Comparison of ENCODE assay signal across 13 cellular contexts in the genomic region with DNA sequence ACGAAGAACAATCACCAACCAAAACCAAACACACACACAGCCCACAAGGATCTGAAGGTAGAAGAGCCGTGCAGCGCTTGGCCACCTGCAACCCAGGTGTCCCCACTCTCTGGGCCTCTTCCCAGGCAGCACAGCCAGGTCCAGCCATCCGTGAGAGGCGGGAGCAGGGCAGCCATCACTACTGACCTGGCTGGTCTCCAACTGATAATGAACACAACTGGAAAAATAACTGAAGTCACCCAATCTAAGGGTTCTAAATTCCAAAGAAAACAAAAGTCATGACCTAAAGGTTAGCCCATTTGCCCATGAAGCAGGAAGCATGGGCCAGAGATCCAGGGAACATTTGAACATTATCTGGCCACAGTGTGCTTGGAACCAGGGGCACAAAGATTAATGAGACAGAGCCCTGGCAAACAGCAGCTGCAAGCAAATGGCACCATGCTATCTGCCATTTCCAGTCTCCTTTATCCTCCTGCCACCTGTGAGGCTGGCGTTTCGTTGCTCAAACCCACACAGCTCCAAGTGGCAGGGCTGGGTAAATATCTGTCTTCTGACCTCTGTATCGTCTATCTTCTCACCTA.
DNase-seq lines count a peak whose midpoint lies in the region; ATAC-seq and TF ChIP-seq lines count a peak whose summit lies in the region.
"Had no signal": no experiment of that assay in that cellular context is flagged by ENCODE, and none has a peak within 500 bp of the region (broad histone marks: within the 10 kb centered on the region; RNA-seq: fewer than 3 reads in every experiment).

No MANE protein-coding gene starts in this region.

- no peaks in the 10 kb centered on the region for H3K27me3 ChIP-seq in spleen (replicated peaks in 1 of 7)

- 80 to 93% (median 88%) methylated on average over 8 of the region's 8 CpGs for WGBS in spleen, 5 donors

- no peak overlapping the region for H3K4me3 ChIP-seq in spleen

- H3K36me3 ChIP-seq in spleen: peaks cover 0 to 86% (median 8%) of the 10 kb centered on the region in 6 donors

- peak; percentile 45 for ATAC-seq in Right ventricle myocardium superior (ENCODE audit: poor library complexity)
- no peak for ATAC-seq in HG03469 (IDR thresholded peaks at IDR 0.05; ENCODE audit: unreplicated experiment)
- ATAC-seq in HG02981 (IDR thresholded peaks at IDR 0.05; ENCODE audit: unreplicated experiment): no peak

- DNase-seq in NCI-H2171 treated with DMSO at 0.1 percent for 48 hours (lab: John Stamatoyannopoulos, UW) (peak; percentile 6), NCI-H2171 (lab: John Stamatoyannopoulos, UW) (no peak), NCI-H774 (lab: John Stamatoyannopoulos, UW) (peak; percentile 60), Right ventricle myocardium superior (no peak), spleen (peak; percentile 37), NCI-H524 (lab: John Stamatoyannopoulos, UW) (no peak)
- DNase-seq: activated CD4-positive, alpha-beta T cell treated with anti-CD3 and anti-CD28 coated beads, Interleukin-2, amount 10 ng/mL, durations not matched to agents 7 days and 5 days; activated T-cell treated with anti-CD3 and anti-CD28 coated beads, Interleukin-2, amount 50 U/mL, for 24 hours; CD4-positive, CD25-positive, alpha-beta regulatory T cell; NCI-H82; T-helper 9 cell had no signal

- TF ChIP-seq POLR2A in spleen (IDR thresholded peaks at IDR 0.05): no peak

- intact Hi-C loops in Right ventricle myocardium superior (cut with DNase I) (no loop called here), spleen (cut with DNase I; ENCODE audit: low total_unique reads) (no loop called here)

- no peaks in the 10 kb centered on the region for H3K9me3 ChIP-seq in spleen

- H3K27ac ChIP-seq in spleen: no peak overlapping the region

- peaks cover 0 to 47% (median 14%) of the 10 kb centered on the region in 6 donors for H3K4me1 ChIP-seq in spleen

- TF ChIP-seq CTCF in spleen (IDR thresholded peaks at IDR 0.05 in 8 of 11, conservative IDR thresholded peaks at IDR 0.05 in 3 of 11): no peak

Comparison
In these comparisons a context has a peak if more than half of its experiments do, and no peak if none do; other contexts are left out.
1. DNase-seq: peak in NCI-H2171 treated with DMSO at 0.1 percent for 48 hours (single experiment), NCI-H774 (single experiment) and spleen (single experiment); none in NCI-H2171 (single experiment), Right ventricle myocardium superior (single experiment) and NCI-H524 (0 of 2).